Comparison of ENCODE assay signal across 7 cellular contexts in the genomic region with DNA sequence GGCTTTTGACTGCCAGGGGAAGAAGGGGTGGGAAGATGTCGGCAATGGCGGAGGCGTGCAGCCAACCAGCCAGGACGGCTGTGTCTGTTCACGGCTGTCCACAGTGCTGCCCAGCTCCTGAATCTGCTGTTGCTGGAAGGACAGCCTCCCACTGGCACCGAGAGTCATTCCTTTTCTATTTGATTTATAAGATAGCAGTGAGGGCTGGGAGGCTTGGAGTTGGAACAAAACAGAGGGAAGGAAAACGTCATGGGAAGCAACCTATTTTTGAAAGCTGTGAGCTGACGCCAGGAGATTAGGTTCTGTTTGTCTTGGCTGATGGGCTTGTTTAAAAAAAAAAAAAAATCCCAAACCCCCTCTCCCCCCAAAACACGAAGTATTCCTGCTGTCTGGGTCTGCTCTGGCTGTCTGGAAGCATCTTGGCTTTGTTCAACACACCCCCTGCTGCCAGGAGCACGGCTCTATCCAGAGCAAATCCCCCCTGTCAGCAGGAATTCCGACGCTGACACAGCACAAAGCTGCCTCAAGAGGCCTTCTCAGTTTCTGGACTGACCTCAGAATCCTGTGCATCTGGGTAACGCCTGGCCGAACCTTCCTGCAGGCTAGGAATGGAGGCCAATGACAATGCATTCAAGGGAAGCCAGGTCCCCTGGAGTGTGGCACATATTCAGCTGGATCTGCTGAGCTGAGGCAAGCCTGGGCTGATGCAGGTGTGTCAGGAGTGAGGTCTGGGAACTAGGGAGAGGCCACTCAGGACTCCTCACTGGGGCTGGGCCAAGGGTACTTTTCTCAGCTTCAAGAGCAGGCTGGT. TPM values are rescaled to one million over a fixed set of nuclear protein-coding genes. Genes with fewer than 3 reads are reported as not detected.
DNase-seq lines count a peak whose midpoint lies in the region; ATAC-seq, FAIRE-seq and TF ChIP-seq lines count a peak whose summit lies in the region.

No MANE protein-coding gene starts in this region.

- no peak for TF ChIP-seq EP300 in upper lobe of left lung (IDR thresholded peaks at IDR 0.05)

- H3K9me3 Mint-ChIP-seq in mesothelial cell of epicardium = no peaks in the 10 kb centered on the region
- H3K9me3 Mint-ChIP-seq in activated CD8-positive, alpha-beta T cell treated with anti-CD3 and anti-CD28 coated beads for 36 hours = no peaks in the 10 kb centered on the region

- peak; percentile 60 for FAIRE-seq in endometrium (lab: Jason Lieb, UNC)

- H3K36me3 ChIP-seq in upper lobe of left lung = peaks cover 0 to 36% (median 29%) of the 10 kb centered on the region in 4 donors

- DNase-seq in NCI-H2227 treated with DMSO at 0.1 percent for 48 hours (lab: John Stamatoyannopoulos, UW) = peak; percentile 69
- peak; percentile 41 to 66 for DNase-seq in mesothelial cell of epicardium (ENCODE audit: low spot score in 2 of 2, unreplicated experiment in 2 of 2)
- peak; percentile 84 to 88 for DNase-seq in upper lobe of left lung
- no peak for DNase-seq in activated CD4-positive, alpha-beta T cell treated with anti-CD3 and anti-CD28 coated beads, Interleukin-2, amount 50 U/mL, for 48 hours
- no peak for DNase-seq in activated CD8-positive, alpha-beta T cell treated with anti-CD3 and anti-CD28 coated beads for 36 hours

- H3K9me3 ChIP-seq in upper lobe of left lung = no peaks in the 10 kb centered on the region

- H3K27me3 Mint-ChIP-seq in mesothelial cell of epicardium (ENCODE audit: low read depth) = no peaks in the 10 kb centered on the region
- H3K27me3 Mint-ChIP-seq in activated CD8-positive, alpha-beta T cell treated with anti-CD3 and anti-CD28 coated beads for 36 hours = no peaks in the 10 kb centered on the region

- peaks cover 30 to 47% (median 45%) of the 10 kb centered on the region in 4 donors for H3K4me1 ChIP-seq in upper lobe of left lung

- WGBS in upper lobe of left lung, 2 donors = 37% methylated on average over 11 to 14 of the region's 14 CpGs

- no peaks in the 10 kb centered on the region for H3K27me3 ChIP-seq in upper lobe of left lung

- H3K4me3 Mint-ChIP-seq in mesothelial cell of epicardium = peak overlapping the region; percentile 10
- H3K4me3 Mint-ChIP-seq in activated CD8-positive, alpha-beta T cell treated with anti-CD3 and anti-CD28 coated beads for 36 hours = no peak overlapping the region

- ATAC-seq in upper lobe of left lung (ENCODE audit: low FRiP score in 2 of 2) (peak; percentile 86 to 87), GM19351 (IDR thresholded peaks at IDR 0.05; ENCODE audit: unreplicated experiment) (no peak)
- ATAC-seq in activated CD8-positive, alpha-beta T cell treated with anti-CD3 and anti-CD28 coated beads for 36 hours = no peak

- CTCF ChIA-PET in activated CD8-positive, alpha-beta T cell treated with anti-CD3 and anti-CD28 coated beads for 36 hours (lab: Charles Lee) = interaction anchor here (0.6 kb wide), 1 partner anchor 42 kb away, joined by 3 read pairs; no protein-coding TSS in a partner anchor

- H3K36me3 Mint-ChIP-seq in mesothelial cell of epicardium = peaks cover 21% of the 10 kb centered on the region
- no peaks in the 10 kb centered on the region for H3K36me3 Mint-ChIP-seq in activated CD8-positive, alpha-beta T cell treated with anti-CD3 and anti-CD28 coated beads for 36 hours (ENCODE audit: low read depth)

- TF ChIP-seq POLR2A in upper lobe of left lung (IDR thresholded peaks at IDR 0.05) = no peak

- H3K4me1 Mint-ChIP-seq in mesothelial cell of epicardium = peaks cover 41% of the 10 kb centered on the region
- no peaks in the 10 kb centered on the region for H3K4me1 Mint-ChIP-seq in activated CD8-positive, alpha-beta T cell treated with anti-CD3 and anti-CD28 coated beads for 36 hours (ENCODE audit: low read depth)

- peak overlapping the region; percentile 97 for H3K27ac Mint-ChIP-seq in mesothelial cell of epicardium
- H3K27ac Mint-ChIP-seq in activated CD8-positive, alpha-beta T cell treated with anti-CD3 and anti-CD28 coated beads for 36 hours = no peak overlapping the region

- POLR2A ChIA-PET in activated CD8-positive, alpha-beta T cell treated with anti-CD3 and anti-CD28 coated beads for 36 hours (lab: Charles Lee) = no interaction called here

- intact Hi-C loops in activated CD8-positive, alpha-beta T cell treated with anti-CD3 and anti-CD28 coated beads for 36 hours (cut with micrococcal nuclease) = no loop called here

- H3K27ac ChIP-seq in upper lobe of left lung = peak overlapping the region; percentile 73 to 89 (median 84)

- TF ChIP-seq CTCF in mesothelial cell of epicardium (IDR thresholded peaks at IDR 0.05; ENCODE audit: unreplicated experiment) (no peak), upper lobe of left lung (IDR thresholded peaks at IDR 0.05) (no peak)
- no peak for TF ChIP-seq CTCF in activated CD8-positive, alpha-beta T cell treated with anti-CD3 and anti-CD28 coated beads for 36 hours (IDR thresholded peaks at IDR 0.05)

- no peak overlapping the region for H3K4me3 ChIP-seq in upper lobe of left lung

RNA-seq across cellular contexts. Expression of gene SREBF1, which starts 41.0 kb away (rescaled TPM):
- total RNA-seq in mesothelial cell of epicardium (179 to 187 TPM (median 181 TPM) in 3 replicates), upper lobe of left lung (100 to 1,000 TPM in 3 of 6 donors, 10 to 100 TPM in 3; 64.2 to 579 (median 123) TPM)
- 100 to 1,000 TPM; 103 to 116 TPM for total RNA-seq in activated CD8-positive, alpha-beta T cell treated with anti-CD3 and anti-CD28 coated beads for 36 hours

Comparison
In these comparisons a context has a peak if more than half of its experiments do, and no peak if none do; other contexts are left out.
1. DNase-seq: peak in NCI-H2227 treated with DMSO at 0.1 percent for 48 hours (single experiment), mesothelial cell of epicardium (2 of 2) and upper lobe of left lung (2 of 2); none in activated CD4-positive, alpha-beta T cell treated with anti-CD3 and anti-CD28 coated beads, Interleukin-2, amount 50 U/mL, for 48 hours (0 of 2) and activated CD8-positive, alpha-beta T cell treated with anti-CD3 and anti-CD28 coated beads for 36 hours (single experiment).
2. ATAC-seq: peak in upper lobe of left lung (2 of 2); none in GM19351 (single experiment) and activated CD8-positive, alpha-beta T cell treated with anti-CD3 and anti-CD28 coated beads for 36 hours (single experiment).